In genomic region chr4:53015681-53016080, GRCh38 we compare ENCODE assay signal across 8 cellular contexts.
A peak's percentile ranks its signal among the peaks of the same experiment; 100 is the strongest.
DNase-seq lines count a peak whose midpoint lies in the region; ATAC-seq, FAIRE-seq and TF ChIP-seq lines count a peak whose summit lies in the region.

No MANE protein-coding gene starts in this region.

- no peak overlapping the region for H3K27ac ChIP-seq in lung (ENCODE audit: low read depth in 1 of 2, low read length in 1 of 2)
- no peak overlapping the region for H3K27ac ChIP-seq in naive thymus-derived CD4-positive, alpha-beta T cell (ENCODE audit: low read depth, low read length)

- no peak overlapping the region for H3K27ac Mint-ChIP-seq in activated CD8-positive, alpha-beta T cell treated with anti-CD3 and anti-CD28 coated beads for 36 hours
- H3K27ac Mint-ChIP-seq in activated CD8-positive, alpha-beta T cell treated with anti-CD3 and anti-CD28 coated beads, Interleukin-2, amount 10 ng/mL, durations not matched to agents 7 days and 5 days: no peak overlapping the region
- no peak overlapping the region for H3K27ac Mint-ChIP-seq in naive thymus-derived CD4-positive, alpha-beta T cell

- H3K4me3 ChIP-seq in bronchial epithelial cell (ENCODE audit: low read depth, low read length) (no peak overlapping the region), lung (no peak overlapping the region)
- H3K4me3 ChIP-seq in naive thymus-derived CD4-positive, alpha-beta T cell (ENCODE audit: low read length): no peak overlapping the region

- no peak for FAIRE-seq in bronchial epithelial cell (lab: Jason Lieb, UNC)

- peak; percentile 49 for DNase-seq in activated CD8-positive, alpha-beta T cell treated with anti-CD3 and anti-CD28 coated beads for 36 hours
- no peak for DNase-seq in activated CD8-positive, alpha-beta T cell treated with anti-CD3 and anti-CD28 coated beads, Interleukin-2, amount 10 ng/mL, durations not matched to agents 7 days and 5 days
- DNase-seq in NCI-H2227 (lab: John Stamatoyannopoulos, UW; ENCODE audit: unreplicated experiment) (peak; percentile 54), bronchial epithelial cell (ENCODE audit: low read depth) (peak; percentile 33), lung (ENCODE audit: low spot score) (no peak), germinal center (ENCODE audit: low spot score) (no peak)
- no peak for DNase-seq in naive thymus-derived CD4-positive, alpha-beta T cell

- peak; percentile 81 for TF ChIP-seq CTCF in activated CD8-positive, alpha-beta T cell treated with anti-CD3 and anti-CD28 coated beads for 36 hours (IDR thresholded peaks at IDR 0.05)
- peak; percentile 49 for TF ChIP-seq CTCF in bronchial epithelial cell (IDR thresholded peaks at IDR 0.05; ENCODE audit: insufficient read depth, low read length, severe bottlenecking)
- peak; percentile 8 for TF ChIP-seq CTCF in lung (IDR thresholded peaks at IDR 0.05; ENCODE audit: control extremely low read depth, extremely low read depth)

- H3K4me1 ChIP-seq in lung (ENCODE audit: control insufficient read depth in 2 of 2, insufficient read depth in 2 of 2, low read length in 2 of 2): peaks cover 0 to 27% of the 10 kb centered on the region in 2 donors
- peaks cover 0 to 27% of the 10 kb centered on the region in 2 donors for H3K4me1 ChIP-seq in naive thymus-derived CD4-positive, alpha-beta T cell (ENCODE audit: control insufficient read depth in 2 of 2, insufficient read depth in 2 of 2, low read length in 2 of 2)

- ATAC-seq in activated CD8-positive, alpha-beta T cell treated with anti-CD3 and anti-CD28 coated beads for 36 hours: no peak
- no peak for ATAC-seq in activated CD8-positive, alpha-beta T cell treated with anti-CD3 and anti-CD28 coated beads, Interleukin-2, amount 10 ng/mL, durations not matched to agents 7 days and 5 days
- ATAC-seq in lung (ENCODE audit: insufficient read depth, low FRiP score) (no peak), GM18873 (IDR thresholded peaks at IDR 0.05; ENCODE audit: low FRiP score, unreplicated experiment) (no peak)
- no peak for ATAC-seq in naive thymus-derived CD4-positive, alpha-beta T cell

- no peaks in the 10 kb centered on the region for H3K27me3 Mint-ChIP-seq in activated CD8-positive, alpha-beta T cell treated with anti-CD3 and anti-CD28 coated beads for 36 hours
- H3K27me3 Mint-ChIP-seq in activated CD8-positive, alpha-beta T cell treated with anti-CD3 and anti-CD28 coated beads, Interleukin-2, amount 10 ng/mL, durations not matched to agents 7 days and 5 days (ENCODE audit: low read depth): no peaks in the 10 kb centered on the region
- no peaks in the 10 kb centered on the region for H3K27me3 Mint-ChIP-seq in naive thymus-derived CD4-positive, alpha-beta T cell

- H3K27me3 ChIP-seq in bronchial epithelial cell (ENCODE audit: control insufficient read depth, insufficient read depth, low read length): no peaks in the 10 kb centered on the region
- H3K27me3 ChIP-seq in lung (ENCODE audit: control insufficient read depth, insufficient read depth): no peaks in the 10 kb centered on the region
- no peaks in the 10 kb centered on the region for H3K27me3 ChIP-seq in naive thymus-derived CD4-positive, alpha-beta T cell (ENCODE audit: control insufficient read depth in 2 of 2, insufficient read depth in 2 of 2, low read length in 2 of 2)

- CTCF ChIA-PET in activated CD8-positive, alpha-beta T cell treated with anti-CD3 and anti-CD28 coated beads for 36 hours (lab: Charles Lee): interaction anchor here (0.6 to 2.3 kb wide), 15 partner anchors 10 to 1218 kb away, joined by 3 to 12 read pairs (median 3); no protein-coding TSS in a partner anchor
- CTCF ChIA-PET in activated CD8-positive, alpha-beta T cell treated with anti-CD3 and anti-CD28 coated beads, Interleukin-2, amount 10 ng/mL, durations not matched to agents 7 days and 5 days (lab: Charles Lee): interaction anchor here (0.7 to 3.0 kb wide), 5 partner anchors 13 to 1218 kb away, joined by 3 to 17 read pairs (median 5); no protein-coding TSS in a partner anchor
- CTCF ChIA-PET in naive thymus-derived CD4-positive, alpha-beta T cell (lab: Charles Lee): no interaction called here

- H3K36me3 ChIP-seq in bronchial epithelial cell (ENCODE audit: control insufficient read depth, insufficient read depth, low read length): no peaks in the 10 kb centered on the region
- no peaks in the 10 kb centered on the region for H3K36me3 ChIP-seq in lung (ENCODE audit: control insufficient read depth in 2 of 2, insufficient read depth in 2 of 2, low read length in 2 of 2)
- H3K36me3 ChIP-seq in naive thymus-derived CD4-positive, alpha-beta T cell (ENCODE audit: control insufficient read depth in 2 of 3, insufficient read depth in 3 of 3, low read length in 3 of 3): no peaks in the 10 kb centered on the region

- H3K36me3 Mint-ChIP-seq in activated CD8-positive, alpha-beta T cell treated with anti-CD3 and anti-CD28 coated beads for 36 hours (ENCODE audit: low read depth): no peaks in the 10 kb centered on the region
- peaks cover 2% of the 10 kb centered on the region for H3K36me3 Mint-ChIP-seq in activated CD8-positive, alpha-beta T cell treated with anti-CD3 and anti-CD28 coated beads, Interleukin-2, amount 10 ng/mL, durations not matched to agents 7 days and 5 days (ENCODE audit: low read depth)
- H3K36me3 Mint-ChIP-seq in naive thymus-derived CD4-positive, alpha-beta T cell: peaks cover 0 to 9% (median 0%) of the 10 kb centered on the region in 5 donors

- no peak overlapping the region for H3K4me3 Mint-ChIP-seq in activated CD8-positive, alpha-beta T cell treated with anti-CD3 and anti-CD28 coated beads for 36 hours
- no peak overlapping the region for H3K4me3 Mint-ChIP-seq in activated CD8-positive, alpha-beta T cell treated with anti-CD3 and anti-CD28 coated beads, Interleukin-2, amount 10 ng/mL, durations not matched to agents 7 days and 5 days
- no peak overlapping the region for H3K4me3 Mint-ChIP-seq in naive thymus-derived CD4-positive, alpha-beta T cell

- intact Hi-C loops in activated CD8-positive, alpha-beta T cell treated with anti-CD3 and anti-CD28 coated beads for 36 hours (cut with micrococcal nuclease): loop anchor here (10.0 kb wide), 2 partner anchors 179 to 349 kb away; partner anchors contain the start of gene SCFD2
- intact Hi-C loops in naive thymus-derived CD4-positive, alpha-beta T cell (cut with micrococcal nuclease): loop anchor here (5.0 to 10.0 kb wide), 3 partner anchors 179 to 1219 kb away; no protein-coding TSS in a partner anchor

- no peaks in the 10 kb centered on the region for H3K9me3 Mint-ChIP-seq in activated CD8-positive, alpha-beta T cell treated with anti-CD3 and anti-CD28 coated beads for 36 hours
- no peaks in the 10 kb centered on the region for H3K9me3 Mint-ChIP-seq in activated CD8-positive, alpha-beta T cell treated with anti-CD3 and anti-CD28 coated beads, Interleukin-2, amount 10 ng/mL, durations not matched to agents 7 days and 5 days (ENCODE audit: insufficient read depth)
- H3K9me3 Mint-ChIP-seq in naive thymus-derived CD4-positive, alpha-beta T cell: no peaks in the 10 kb centered on the region

- H3K9me3 ChIP-seq in lung (ENCODE audit: control insufficient read depth in 2 of 2, insufficient read depth in 1 of 2, low read length in 1 of 2): no peaks in the 10 kb centered on the region
- H3K9me3 ChIP-seq in naive thymus-derived CD4-positive, alpha-beta T cell (ENCODE audit: control insufficient read depth in 2 of 3, low read length in 3 of 3): no peaks in the 10 kb centered on the region

- POLR2A ChIA-PET in activated CD8-positive, alpha-beta T cell treated with anti-CD3 and anti-CD28 coated beads for 36 hours (lab: Charles Lee): no interaction called here
- POLR2A ChIA-PET in activated CD8-positive, alpha-beta T cell treated with anti-CD3 and anti-CD28 coated beads, Interleukin-2, amount 10 ng/mL, durations not matched to agents 7 days and 5 days (lab: Charles Lee): interaction anchor here (0.5 kb wide), 1 partner anchor 282 kb away, joined by 3 read pairs; no protein-coding TSS in a partner anchor
- POLR2A ChIA-PET in naive thymus-derived CD4-positive, alpha-beta T cell (lab: Charles Lee): no interaction called here

- 30 to 39% methylated on average over 5 of the region's 5 CpGs for WGBS in lung, 2 donors

- peaks cover 24% of the 10 kb centered on the region for H3K4me1 Mint-ChIP-seq in activated CD8-positive, alpha-beta T cell treated with anti-CD3 and anti-CD28 coated beads for 36 hours (ENCODE audit: low read depth)
- H3K4me1 Mint-ChIP-seq in activated CD8-positive, alpha-beta T cell treated with anti-CD3 and anti-CD28 coated beads, Interleukin-2, amount 10 ng/mL, durations not matched to agents 7 days and 5 days (ENCODE audit: low read depth): peaks cover 24% of the 10 kb centered on the region
- H3K4me1 Mint-ChIP-seq in naive thymus-derived CD4-positive, alpha-beta T cell: peaks cover 15 to 43% (median 37%) of the 10 kb centered on the region in 7 donors

Comparison
In these comparisons a context has a peak if more than half of its experiments do, and no peak if none do; other contexts are left out.
1. DNase-seq: peak in activated CD8-positive, alpha-beta T cell treated with anti-CD3 and anti-CD28 coated beads for 36 hours (single experiment), NCI-H2227 (single experiment) and bronchial epithelial cell (single experiment); none in activated CD8-positive, alpha-beta T cell treated with anti-CD3 and anti-CD28 coated beads, Interleukin-2, amount 10 ng/mL, durations not matched to agents 7 days and 5 days (single experiment), lung (single experiment), naive thymus-derived CD4-positive, alpha-beta T cell (0 of 9) and germinal center (single experiment).
2. CTCF ChIP-seq: peak in every context shown above with its lines; median percentile 81 in activated CD8-positive, alpha-beta T cell treated with anti-CD3 and anti-CD28 coated beads for 36 hours; 49 in bronchial epithelial cell; 8 in lung.